ENCODE assay signal across 8 cellular contexts in the genomic region with DNA sequence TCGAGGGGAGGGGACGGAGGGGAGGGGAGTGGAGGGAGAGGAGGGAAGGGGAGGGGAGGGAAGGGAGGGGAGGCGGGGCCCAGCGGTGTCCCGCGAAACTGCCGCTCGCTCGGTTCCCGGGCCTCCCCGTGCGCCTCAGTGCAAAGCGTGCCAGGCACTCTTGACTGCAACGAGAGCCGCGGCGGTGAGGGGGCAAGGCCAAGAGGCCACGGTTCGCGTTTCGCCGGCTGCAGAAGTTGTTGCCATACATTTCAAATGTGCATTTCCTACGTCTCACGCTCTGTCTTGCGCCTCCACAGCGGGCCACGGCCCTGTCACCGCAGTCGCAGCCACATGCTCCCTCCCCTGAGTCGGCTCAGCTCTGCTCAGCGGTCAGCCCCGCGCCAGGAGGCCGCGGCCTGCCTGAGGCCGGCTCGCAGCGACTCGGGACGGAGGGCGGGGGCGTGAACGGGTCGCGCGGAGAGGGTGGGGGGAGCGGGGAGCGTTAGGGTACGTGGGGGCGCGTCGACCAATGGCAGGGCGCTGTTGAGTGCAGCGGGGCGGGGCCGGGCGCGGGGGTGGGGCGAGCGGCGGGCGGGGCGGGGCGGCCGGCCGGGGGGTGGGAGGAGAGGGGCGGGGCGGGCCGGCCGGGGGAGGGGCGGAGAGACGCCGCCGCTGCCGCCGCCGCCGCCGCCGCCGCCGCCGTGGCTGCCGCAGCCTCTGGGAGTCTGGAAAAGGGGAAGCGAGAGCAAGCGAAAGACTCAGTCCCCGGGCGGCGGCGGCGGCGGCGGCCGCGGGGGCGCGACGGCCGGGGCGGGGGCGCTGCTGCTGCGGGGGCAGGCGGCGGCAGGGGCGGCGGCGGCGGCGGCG. TPM values are rescaled to one million over a fixed set of nuclear protein-coding genes. Genes with fewer than 3 reads are reported as not detected.
DNase-seq lines count a peak whose midpoint lies in the region; TF ChIP-seq lines count a peak whose summit lies in the region.

A gene (plus strand): TSS at position 678 of the 849 bp plus-strand sequence. CDS start 185 bp downstream, outside the sequence.

- H3K4me3 ChIP-seq in SJCRH30 (peak within 1 kb of the TSS; percentile 96), fibroblast of villous mesenchyme (ENCODE audit: low read depth, low read length) (peak within 1 kb of the TSS; percentile 88), neural progenitor cell (peak within 1 kb of the TSS; percentile 95), stomach (peak within 1 kb of the TSS; percentile 89 to 97 (median 93))

- TF ChIP-seq EP300 in stomach (IDR thresholded peaks at IDR 0.05) = no peak

- peak within 1 kb of the TSS; percentile 93 for H2AFZ ChIP-seq in neural progenitor cell (replicated peaks)

- H3K9ac ChIP-seq in neural progenitor cell = peak within 1 kb of the TSS; percentile 44

- peaks cover 5% of the 10 kb centered on the region for H3K79me2 ChIP-seq in neural progenitor cell (ENCODE audit: low read depth)

- intact Hi-C loops in stomach (cut with DNase I; ENCODE audit: low total_unique reads) = no loop called here

- H3K27ac ChIP-seq in SJCRH30 (peak within 1 kb of the TSS; percentile 55), neural progenitor cell (peak within 1 kb of the TSS; percentile 79), stomach (peak within 1 kb of the TSS; percentile 94 to 100 (median 98))

- H3K9me3 ChIP-seq in SJCRH30 (replicated peaks) = no peaks in the 10 kb centered on the region
- no peaks in the 10 kb centered on the region for H3K9me3 ChIP-seq in neural progenitor cell (ENCODE audit: low read depth)
- H3K9me3 ChIP-seq in stomach = no peaks in the 10 kb centered on the region

- peak within 1 kb of the TSS; percentile 96 for H3K4me3 Mint-ChIP-seq in neural progenitor cell

- H4K20me1 ChIP-seq in neural progenitor cell (ENCODE audit: low read depth) = peaks cover 13% of the 10 kb centered on the region

- H3K27me3 ChIP-seq in SJCRH30 (no peaks in the 10 kb centered on the region), neural progenitor cell (peaks cover 30% of the 10 kb centered on the region), stomach (no peaks in the 10 kb centered on the region)

- no peak within 1 kb of the TSS for H3K27ac Mint-ChIP-seq in neural progenitor cell

- TF ChIP-seq POLR2A in stomach (IDR thresholded peaks at IDR 0.05) = no peak

- TF ChIP-seq CTCF in fibroblast of villous mesenchyme (IDR thresholded peaks at IDR 0.05; ENCODE audit: insufficient read depth, low read depth, low read length) (no peak), neural progenitor cell (IDR thresholded peaks at IDR 0.05) (no peak), stomach (IDR thresholded peaks at IDR 0.05) (no peak)

- peaks cover 22% of the 10 kb centered on the region for H3F3A ChIP-seq in neural progenitor cell (ENCODE audit: low read depth)

- no peaks in the 10 kb centered on the region for H3K36me3 ChIP-seq in SJCRH30
- no peaks in the 10 kb centered on the region for H3K36me3 ChIP-seq in neural progenitor cell
- H3K36me3 ChIP-seq in stomach = peaks cover 6 to 22% (median 17%) of the 10 kb centered on the region in 4 donors

- 0 to 1% (median 0%) methylated on average over 39 to 82 of the region's 110 CpGs for WGBS in stomach, 5 donors

- H3K4me1 Mint-ChIP-seq in neural progenitor cell = peaks cover 17% of the 10 kb centered on the region

- H3K27me3 Mint-ChIP-seq in neural progenitor cell (ENCODE audit: insufficient read depth, low read depth) = peaks cover 13% of the 10 kb centered on the region

- DNase-seq in EH (ENCODE audit: low read depth) (peak; percentile 90), H4 (ENCODE audit: low spot score) (peak; percentile 76), LoVo (ENCODE audit: low spot score) (peak; percentile 89), SJCRH30 (peak; percentile 93), activated gamma-delta T cell treated with Interleukin-2 at 50 U/mL for 16 hours (peak; percentile 85), fibroblast of villous mesenchyme (ENCODE audit: low read depth) (peak; percentile 91), neural progenitor cell (ENCODE audit: low spot score) (peak; percentile 96), stomach (peak; percentile 93)

- peaks cover 5% of the 10 kb centered on the region for H3K4me1 ChIP-seq in SJCRH30
- peaks cover 9% of the 10 kb centered on the region for H3K4me1 ChIP-seq in neural progenitor cell
- H3K4me1 ChIP-seq in stomach = peaks cover 5 to 41% (median 28%) of the 10 kb centered on the region in 4 donors

- peaks cover 11% of the 10 kb centered on the region for H3K36me3 Mint-ChIP-seq in neural progenitor cell

- H3K4me2 ChIP-seq in neural progenitor cell = peak within 1 kb of the TSS; percentile 84

- H3K9me3 Mint-ChIP-seq in neural progenitor cell = no peaks in the 10 kb centered on the region

RNA-seq across cellular contexts. Expression of the gene that starts here (rescaled TPM):
- 70.7 and 101 TPM in 2 replicates for total RNA-seq in H4 (2014; rRNA removed; shearing (Covaris generic))
- 138 and 161 TPM in 2 replicates for total RNA-seq in SJCRH30 (2014; rRNA removed; shearing (Covaris generic))
- 87.3 and 114 TPM in 2 replicates for total RNA-seq in fibroblast of villous mesenchyme
- 113 and 183 TPM in 2 replicates for total RNA-seq in neural progenitor cell (ENCODE audit: low replicate concordance)
- total RNA-seq in stomach = 100 to 1,000 TPM in 2 of 5 donors, 10 to 100 TPM in 3; 19.7 to 175 (median 98.0) TPM
- 10 to 100 TPM; 56.6 to 85.2 (median 80.4) TPM for polyA plus RNA-seq in stomach

Comparison
In these comparisons a context has a peak if more than half of its experiments do, and no peak if none do; other contexts are left out.
1. Peak in every context shown above with its lines: DNase-seq, H3K4me3 ChIP-seq and H3K27ac ChIP-seq.